In genomic region chr9:98259791-98260190, GRCh38 we compare ENCODE assay signal across 1 cellular context.
TF ChIP-seq lines count a peak whose summit lies in the region.

No MANE protein-coding gene starts in this region.

TF ChIP-seq in SK-N-SH treated with all-trans-retinoic acid at 6 μM for 48 hours, 23 proteins besides CTCF, POLR2A, EP300 and RAD21 (continued from another document):
- TF ChIP-seq PATZ1 (CRISPR knock-in tag; IDR thresholded peaks at IDR 0.05; ENCODE audit: borderline replicate concordance): no peak
TF ChIP-seq in SK-N-SH treated with all-trans-retinoic acid at 6 μM for 48 hours: peak in this region for 0.
